Comparison of ENCODE assay signal across 13 cellular contexts in the genomic region with DNA sequence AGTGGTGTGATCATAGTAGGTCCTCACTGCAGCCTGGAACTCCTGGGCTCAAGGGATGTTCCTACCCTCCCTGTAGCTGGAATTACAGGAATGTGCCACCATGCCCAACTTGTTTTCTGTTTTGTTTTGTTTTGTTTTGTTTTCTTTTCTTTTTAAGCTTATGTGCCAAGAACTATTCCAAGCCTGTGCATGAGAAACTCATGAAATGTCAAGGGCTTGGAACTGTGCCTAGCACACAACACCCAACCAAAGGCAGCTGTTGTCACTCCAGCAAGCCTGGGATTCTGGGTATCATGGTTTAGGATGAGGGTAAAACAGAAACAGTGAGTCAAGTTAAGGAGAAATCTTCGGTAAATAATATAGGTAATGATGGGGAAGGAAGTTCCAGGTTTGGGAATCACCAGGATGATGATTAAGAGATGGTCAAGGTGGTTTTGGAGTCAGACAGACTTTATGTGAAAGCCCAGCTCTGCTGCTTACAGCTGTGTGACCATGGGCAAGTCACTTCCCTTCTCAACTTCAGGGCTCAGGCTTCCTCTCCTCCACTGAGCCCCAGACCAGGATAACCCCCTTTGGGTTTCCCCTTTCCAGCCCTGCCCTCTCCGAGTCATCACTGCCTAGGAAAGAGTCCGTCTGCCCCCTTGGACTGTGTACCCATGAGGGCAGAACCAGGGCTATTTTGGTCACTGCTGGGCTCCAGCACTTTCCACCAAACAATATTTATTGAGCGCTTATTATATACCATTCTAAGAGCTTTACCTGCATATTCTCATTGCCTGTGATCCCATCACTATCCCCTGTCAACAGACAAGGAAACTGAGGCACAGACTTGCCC. TPM values are rescaled to one million over a fixed set of nuclear protein-coding genes. Genes with fewer than 3 reads are reported as not detected.
A peak's percentile ranks its signal among the peaks of the same experiment; 100 is the strongest.
DNase-seq lines count a peak whose midpoint lies in the region; ATAC-seq, FAIRE-seq and TF ChIP-seq lines count a peak whose summit lies in the region.
"Had no signal": no experiment of that assay in that cellular context is flagged by ENCODE, and none has a peak within 500 bp of the region (broad histone marks: within the 10 kb centered on the region; RNA-seq: fewer than 3 reads in every experiment).

No MANE protein-coding gene starts in this region.

- peaks cover 18% of the 10 kb centered on the region for H3K4me1 ChIP-seq in adipocyte (ENCODE audit: control insufficient read depth, insufficient read depth, low read length)
- H3K4me1 ChIP-seq in gastroesophageal sphincter: peaks cover 0 to 41% (median 9%) of the 10 kb centered on the region in 3 donors
- peaks cover 30% of the 10 kb centered on the region for H3K4me1 ChIP-seq in psoas muscle

- no peaks in the 10 kb centered on the region for H3K9me3 Mint-ChIP-seq in stimulated activated memory B cell treated with anti-CD40 and anti-IgM and Interleukin-4, amounts not matched to agents 10 μg/mL and 1 μg/mL and 100 μg/mL, for 72 hours
- H3K9me3 Mint-ChIP-seq: CD8-positive, alpha-beta memory T cell; neural crest cell had no signal

- TF ChIP-seq EP300 in gastroesophageal sphincter (IDR thresholded peaks at IDR 0.05): no peak

- H3K4me3 ChIP-seq in adipocyte (ENCODE audit: low read length) (no peak overlapping the region), gastroesophageal sphincter (no peak overlapping the region), psoas muscle (peak overlapping the region; percentile 22)
- H3K4me3 ChIP-seq: body of pancreas had no signal

- no peak for FAIRE-seq in GM12891 (lab: Jason Lieb, UNC)

- H3K27ac Mint-ChIP-seq in stimulated activated memory B cell treated with anti-CD40 and anti-IgM and Interleukin-4, amounts not matched to agents 10 μg/mL and 1 μg/mL and 100 μg/mL, for 72 hours: no peak overlapping the region
- H3K27ac Mint-ChIP-seq: CD8-positive, alpha-beta memory T cell had no signal

- intact Hi-C loops in psoas muscle (cut with DNase I): loop anchor here in 1 of 2 donors (5.0 kb wide), 1 partner anchor 61 kb away; no protein-coding TSS in a partner anchor

- peak; percentile 39 for DNase-seq in Caki2 (ENCODE audit: low read depth)
- peak; percentile 88 for DNase-seq in adipocyte (ENCODE audit: low read depth)
- DNase-seq in psoas muscle: no peak
- DNase-seq in SW480 (ENCODE audit: low spot score): no peak
- DNase-seq in stimulated activated CD4-positive, alpha-beta T cell treated with anti-CD3 and anti-CD28 coated beads, Interleukin-2, amount 100 ng/mL, for 48 hours: no peak
- no peak for DNase-seq in GM12891 (ENCODE audit: insufficient read length, low spot score)
- DNase-seq: CD8-positive, alpha-beta memory T cell; hippocampal formation; NCI-H2227 treated with DMSO at 0.1 percent for 48 hours had no signal

- H3K27me3 ChIP-seq in adipocyte (replicated peaks; ENCODE audit: control insufficient read depth, insufficient read depth, low read length) (no peaks in the 10 kb centered on the region), gastroesophageal sphincter (no peaks in the 10 kb centered on the region), psoas muscle (ENCODE audit: insufficient read depth in 3 of 3, low read length in 2 of 3) (no peaks in the 10 kb centered on the region)
- H3K27me3 ChIP-seq: body of pancreas had no signal

- peaks cover 31% of the 10 kb centered on the region for H3K27me3 Mint-ChIP-seq in stimulated activated memory B cell treated with anti-CD40 and anti-IgM and Interleukin-4, amounts not matched to agents 10 μg/mL and 1 μg/mL and 100 μg/mL, for 72 hours

- no peaks in the 10 kb centered on the region for H3K9me3 ChIP-seq in adipocyte (ENCODE audit: control insufficient read depth, low read length)
- no peaks in the 10 kb centered on the region for H3K9me3 ChIP-seq in gastroesophageal sphincter
- no peaks in the 10 kb centered on the region for H3K9me3 ChIP-seq in psoas muscle
- H3K9me3 ChIP-seq: body of pancreas had no signal

- in situ Hi-C loops in Caki2 (cut with HindIII; ENCODE audit: low pct_unique_long_range_greater_than_20kb, low sequenced_read_pairs): no loop called here

- WGBS in gastroesophageal sphincter (ENCODE audit: low coverage in 1 of 2), 2 donors: 79 to 83% methylated on average over 3 to 4 of the region's 4 CpGs
- 31 to 67% (median 52%) methylated on average over 4 of the region's 4 CpGs for WGBS in psoas muscle, 3 donors

- TF ChIP-seq CTCF in gastroesophageal sphincter (IDR thresholded peaks at IDR 0.05) (no peak), psoas muscle (IDR thresholded peaks at IDR 0.05) (no peak)

- TF ChIP-seq POLR2A in gastroesophageal sphincter (IDR thresholded peaks at IDR 0.05) (no peak), GM12891 (IDR thresholded peaks at IDR 0.05; ENCODE audit: low read depth, low read length) (no peak)

- ATAC-seq in gastroesophageal sphincter (no peak), psoas muscle (peak; percentile 29 to 71 (median 52))
- no peak for ATAC-seq in stimulated activated memory B cell treated with anti-CD40 and anti-IgM and Interleukin-4, amounts not matched to agents 10 μg/mL and 1 μg/mL and 100 μg/mL, for 72 hours
- ATAC-seq: body of pancreas had no signal

- H3K9ac ChIP-seq in adipocyte (ENCODE audit: low read length): no peak overlapping the region

- no peaks in the 10 kb centered on the region for H3K36me3 Mint-ChIP-seq in stimulated activated memory B cell treated with anti-CD40 and anti-IgM and Interleukin-4, amounts not matched to agents 10 μg/mL and 1 μg/mL and 100 μg/mL, for 72 hours
- H3K36me3 Mint-ChIP-seq: CD8-positive, alpha-beta memory T cell had no signal

- no peak overlapping the region for H3K4me3 Mint-ChIP-seq in stimulated activated memory B cell treated with anti-CD40 and anti-IgM and Interleukin-4, amounts not matched to agents 10 μg/mL and 1 μg/mL and 100 μg/mL, for 72 hours
- H3K4me3 Mint-ChIP-seq: CD8-positive, alpha-beta memory T cell; neural crest cell had no signal

- H3K36me3 ChIP-seq in adipocyte (ENCODE audit: control insufficient read depth, insufficient read depth, low read length, severe bottlenecking): peaks cover 46% of the 10 kb centered on the region
- H3K36me3 ChIP-seq in gastroesophageal sphincter: peaks cover 0 to 69% of the 10 kb centered on the region in 2 donors
- H3K36me3 ChIP-seq in psoas muscle (ENCODE audit: insufficient read depth in 1 of 2, low read depth in 1 of 2): peaks cover 6 to 66% of the 10 kb centered on the region in 2 donors

- H3K27ac ChIP-seq in gastroesophageal sphincter (peak overlapping the region in 3 of 4 donors; percentile 35 to 51 (median 49)), psoas muscle (peak overlapping the region; percentile 80)
- H3K27ac ChIP-seq: body of pancreas had no signal

- H3K4me1 Mint-ChIP-seq in stimulated activated memory B cell treated with anti-CD40 and anti-IgM and Interleukin-4, amounts not matched to agents 10 μg/mL and 1 μg/mL and 100 μg/mL, for 72 hours: peaks cover 7% of the 10 kb centered on the region
- H3K4me1 Mint-ChIP-seq: CD8-positive, alpha-beta memory T cell had no signal

TF ChIP-seq in GM12891, 5 proteins besides CTCF, POLR2A, EP300 and RAD21:
- TF ChIP-seq POU2F2 (IDR thresholded peaks at IDR 0.05; ENCODE audit: low read depth, low read length) (no peak), TAF1 (IDR thresholded peaks at IDR 0.05; ENCODE audit: low read depth, low read length) (no peak), PAX5 (IDR thresholded peaks at IDR 0.05; ENCODE audit: insufficient read depth, low read length, severe bottlenecking) (no peak), POLR2AphosphoS5 (IDR thresholded peaks at IDR 0.05; ENCODE audit: low read depth, low read length) (no peak)

RNA-seq across cellular contexts. Expression of gene PVR, which starts 5.0 kb away (rescaled TPM):
- total RNA-seq in Caki2 (2014; rRNA removed; shearing (Covaris generic); ENCODE audit: low replicate concordance): 80.5 and 93.9 TPM in 2 replicates
- total RNA-seq in gastroesophageal sphincter: 10 to 100 TPM; 27.1 to 58.5 (median 33.4) TPM
- total RNA-seq in psoas muscle: 100 to 1,000 TPM in 1 of 4 donors, 10 to 100 TPM in 3; 25.0 to 117 (median 41.8) TPM
- 10 to 100 TPM; 21.0 to 90.8 (median 44.4) TPM for polyA plus RNA-seq in psoas muscle
- polyA plus RNA-seq in GM12891 (2012; ENCODE audit: low read depth, missing spikeins): 1.3 TPM

RNA-seq across cellular contexts. Expression of gene CEACAM19, which starts 22.5 kb away (rescaled TPM):
- total RNA-seq in Caki2 (2014; rRNA removed; shearing (Covaris generic); ENCODE audit: low replicate concordance): not detected in 2 replicates
- total RNA-seq in gastroesophageal sphincter (1 to 10 TPM in 3 of 4 donors, under 1 TPM in 1; 0.82 to 5.2 (median 3.5) TPM), psoas muscle (10 to 100 TPM in 1 of 4 donors, 1 to 10 TPM in 3; 3.7 to 10.7 (median 7.5) TPM)
- polyA plus RNA-seq in psoas muscle: 10 to 100 TPM in 1 of 3 donors, 1 to 10 TPM in 2; 3.9 to 14.7 (median 8.6) TPM
- polyA plus RNA-seq in GM12891 (2012; ENCODE audit: low read depth, missing spikeins): 0.22 TPM
- polyA plus RNA-seq: CD8-positive, alpha-beta memory T cell had no signal

RNA-seq across cellular contexts. Expression of gene IGSF23, which starts 35.4 kb away (rescaled TPM):
- total RNA-seq in Caki2 (2014; rRNA removed; shearing (Covaris generic); ENCODE audit: low replicate concordance): not detected in 2 replicates
- total RNA-seq in gastroesophageal sphincter (not detected), psoas muscle (under 1 TPM in 1 of 4 donors, not detected in 3; 0.30 TPM)
- polyA plus RNA-seq in psoas muscle: under 1 TPM in 1 of 3 donors, not detected in 2; 0.23 TPM
- not detected for polyA plus RNA-seq in GM12891 (2012; ENCODE audit: low read depth, missing spikeins)
- total RNA-seq: CD8-positive, alpha-beta memory T cell; neural crest cell had no signal
- polyA plus RNA-seq: CD8-positive, alpha-beta memory T cell had no signal

RNA-seq across cellular contexts. Expression of gene CEACAM16, which starts 50.2 kb away (rescaled TPM):
- not detected in 2 replicates for total RNA-seq in Caki2 (2014; rRNA removed; shearing (Covaris generic); ENCODE audit: low replicate concordance)
- total RNA-seq in gastroesophageal sphincter (not detected), psoas muscle (not detected)
- polyA plus RNA-seq in psoas muscle: under 1 TPM in 2 of 3 donors, not detected in 1; 0.03 to 0.08 TPM
- polyA plus RNA-seq in GM12891 (2012; ENCODE audit: low read depth, missing spikeins): 0.05 TPM
- total RNA-seq: CD8-positive, alpha-beta memory T cell; neural crest cell had no signal
- polyA plus RNA-seq: CD8-positive, alpha-beta memory T cell had no signal

Comparison
In these comparisons a context has a peak if more than half of its experiments do, and no peak if none do; other contexts are left out.
1. DNase-seq: peak in Caki2 (single experiment) and adipocyte (single experiment); none in psoas muscle (0 of 2), SW480 (single experiment), stimulated activated CD4-positive, alpha-beta T cell treated with anti-CD3 and anti-CD28 coated beads, Interleukin-2, amount 100 ng/mL, for 48 hours (0 of 2) and GM12891 (single experiment).
2. ATAC-seq: peak in psoas muscle (4 of 4); none in gastroesophageal sphincter (single experiment) and stimulated activated memory B cell treated with anti-CD40 and anti-IgM and Interleukin-4, amounts not matched to agents 10 μg/mL and 1 μg/mL and 100 μg/mL, for 72 hours (single experiment).